Comparison of ENCODE assay signal across 11 cellular contexts in the genomic region with DNA sequence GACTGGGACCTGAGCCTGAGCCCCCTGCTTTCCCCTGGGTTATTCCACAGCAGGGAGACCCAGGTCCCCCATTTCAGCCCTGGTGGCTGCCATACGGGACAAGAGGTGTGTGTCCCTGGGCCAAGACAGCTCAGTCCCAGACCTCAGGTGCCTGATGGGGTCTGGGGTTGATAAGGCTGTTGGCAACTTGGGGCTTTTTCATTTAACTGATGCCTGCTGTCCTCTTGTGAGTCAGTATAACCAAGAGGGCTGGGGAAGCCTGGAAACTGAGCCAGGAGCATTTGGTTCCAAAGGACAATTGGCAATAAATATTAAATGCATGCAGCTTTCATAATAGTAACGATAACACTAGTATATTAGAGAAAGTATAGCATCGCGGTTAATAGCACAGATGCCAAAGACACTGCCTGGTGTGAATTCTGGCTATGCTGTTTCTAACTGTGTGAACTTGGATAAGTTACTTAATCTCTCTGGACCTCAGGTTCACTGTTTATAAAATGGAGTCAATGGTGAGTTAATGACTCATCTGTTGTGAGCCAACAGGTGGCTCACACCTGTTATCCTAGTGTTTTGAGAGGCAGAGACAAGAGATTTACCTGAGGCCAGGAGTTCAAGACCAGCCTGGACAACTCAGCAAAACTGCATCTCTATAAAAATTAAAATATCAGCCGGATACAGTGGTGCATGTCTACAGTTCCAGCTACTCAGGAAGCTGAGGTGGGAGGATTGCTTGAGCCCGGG. TPM values are rescaled to one million over a fixed set of nuclear protein-coding genes. Genes with fewer than 3 reads are reported as not detected.
DNase-seq lines count a peak whose midpoint lies in the region; ATAC-seq and TF ChIP-seq lines count a peak whose summit lies in the region.
"Had no signal": no experiment of that assay in that cellular context is flagged by ENCODE, and none has a peak within 500 bp of the region (broad histone marks: within the 10 kb centered on the region; RNA-seq: fewer than 3 reads in every experiment).

No MANE protein-coding gene starts in this region.

- H3K36me3 Mint-ChIP-seq in naive thymus-derived CD4-positive, alpha-beta T cell, result no peaks in the 10 kb centered on the region
- H3K36me3 Mint-ChIP-seq in CD4-positive, alpha-beta memory T cell, result no peaks in the 10 kb centered on the region

- POLR2A ChIA-PET in naive thymus-derived CD4-positive, alpha-beta T cell (lab: Charles Lee), result no interaction called here
- POLR2A ChIA-PET in CD4-positive, alpha-beta memory T cell (lab: Charles Lee; ENCODE audit: partially characterized antibody), result no interaction called here

- H3K4me1 ChIP-seq in SJCRH30 (0 out of 2 replicates have a peak, but pooled peaks cover 4% of the 10 kb centered on the region), skeletal muscle satellite cell (ENCODE audit: control insufficient read depth, insufficient read depth, low read length) (peaks cover 11% of the 10 kb centered on the region)
- H3K4me1 ChIP-seq in naive thymus-derived CD4-positive, alpha-beta T cell (ENCODE audit: control insufficient read depth in 2 of 2, insufficient read depth in 2 of 2, low read length in 2 of 2), result no peaks in the 10 kb centered on the region
- no peaks in the 10 kb centered on the region for H3K4me1 ChIP-seq in CD4-positive, alpha-beta memory T cell (ENCODE audit: insufficient read depth, low read length)
- H3K4me1 ChIP-seq: foreskin keratinocyte had no signal

- H3K4me3 Mint-ChIP-seq in naive thymus-derived CD4-positive, alpha-beta T cell, result peak overlapping the region in 3 of 10 donors; percentile 76 to 96 (median 90)
- peak overlapping the region in 1 of 8 donors; percentile 8 for H3K4me3 Mint-ChIP-seq in CD4-positive, alpha-beta memory T cell

- intact Hi-C loops in naive thymus-derived CD4-positive, alpha-beta T cell (cut with micrococcal nuclease), result loop anchor here in 1 of 2 donors (5.0 to 10.0 kb wide), 2 partner anchors 91 to 378 kb away; no protein-coding TSS in a partner anchor
- intact Hi-C loops in CD4-positive, alpha-beta memory T cell (cut with micrococcal nuclease), result no loop called here

- H3K27ac Mint-ChIP-seq in naive thymus-derived CD4-positive, alpha-beta T cell, result no peak overlapping the region
- H3K27ac Mint-ChIP-seq in CD4-positive, alpha-beta memory T cell, result no peak overlapping the region
- H3K27ac Mint-ChIP-seq: activated CD4-positive, alpha-beta memory T cell treated with anti-CD3 and anti-CD28 coated beads, Interleukin-2, amount 10 ng/mL, durations not matched to agents 7 days and 5 days had no signal

- H3K4me3 ChIP-seq in GM06990 (replicated peaks; ENCODE audit: low read depth, low read length) (peak overlapping the region; percentile 66), SJCRH30 (peak overlapping the region; percentile 53), fibroblast of villous mesenchyme (ENCODE audit: low read depth, low read length) (peak overlapping the region; percentile 64), skeletal muscle satellite cell (ENCODE audit: low read length) (peak overlapping the region; percentile 85)
- no peak overlapping the region for H3K4me3 ChIP-seq in naive thymus-derived CD4-positive, alpha-beta T cell (ENCODE audit: low read length)
- H3K4me3 ChIP-seq in CD4-positive, alpha-beta memory T cell (ENCODE audit: low read length in 2 of 2), result no peak overlapping the region

- H3K4me2 ChIP-seq in skeletal muscle satellite cell (ENCODE audit: low read length), result peak overlapping the region; percentile 97

- H3K9ac ChIP-seq in skeletal muscle satellite cell (ENCODE audit: low read depth, low read length), result peak overlapping the region; percentile 96

- CTCF ChIA-PET in naive thymus-derived CD4-positive, alpha-beta T cell (lab: Charles Lee), result no interaction called here
- CTCF ChIA-PET in CD4-positive, alpha-beta memory T cell (lab: Charles Lee; ENCODE audit: partially characterized antibody), result interaction anchor here (1.7 kb wide), 2 partner anchors 10 to 226 kb away, joined by 4 to 7 read pairs; no protein-coding TSS in a partner anchor

- no peaks in the 10 kb centered on the region for H3K9me3 Mint-ChIP-seq in naive thymus-derived CD4-positive, alpha-beta T cell
- peaks cover 0 to 2% (median 0%) of the 10 kb centered on the region in 8 donors for H3K9me3 Mint-ChIP-seq in CD4-positive, alpha-beta memory T cell
- H3K9me3 Mint-ChIP-seq: activated CD4-positive, alpha-beta memory T cell treated with anti-CD3 and anti-CD28 coated beads, Interleukin-2, amount 10 ng/mL, durations not matched to agents 7 days and 5 days had no signal

- no peak for TF ChIP-seq CTCF in GM06990 (IDR thresholded peaks at IDR 0.05; ENCODE audit: insufficient read depth, low read length, poor library complexity, severe bottlenecking)
- no peak for TF ChIP-seq CTCF in fibroblast of villous mesenchyme (IDR thresholded peaks at IDR 0.05; ENCODE audit: insufficient read depth, low read depth, low read length)

- peaks cover 0 to 18% (median 7%) of the 10 kb centered on the region in 7 donors for H3K4me1 Mint-ChIP-seq in naive thymus-derived CD4-positive, alpha-beta T cell
- H3K4me1 Mint-ChIP-seq in CD4-positive, alpha-beta memory T cell, result peaks cover 0 to 13% (median 0%) of the 10 kb centered on the region in 4 donors

- DNase-seq in GM06990 (ENCODE audit: extremely low read depth, insufficient read length) (no peak), SJCRH30 (peak in 1 of 2 experiments; percentile 13), fibroblast of villous mesenchyme (ENCODE audit: low read depth) (peak; percentile 13), NCI-H1694 treated with DMSO at 0.1 percent for 48 hours (lab: John Stamatoyannopoulos, UW) (no peak), NCI-H226 (no peak)
- no peak for DNase-seq in naive thymus-derived CD4-positive, alpha-beta T cell
- no peak for DNase-seq in CD4-positive, alpha-beta memory T cell
- DNase-seq: activated CD4-positive, alpha-beta memory T cell treated with anti-CD3 and anti-CD28 coated beads, Interleukin-2, amount 10 ng/mL, durations not matched to agents 7 days and 5 days; NCI-H2081 had no signal

- peaks cover 0 to 12% (median 0%) of the 10 kb centered on the region in 5 donors for H3K27me3 Mint-ChIP-seq in naive thymus-derived CD4-positive, alpha-beta T cell
- peaks cover 3% of the 10 kb centered on the region in 2 donors for H3K27me3 Mint-ChIP-seq in CD4-positive, alpha-beta memory T cell

- no peaks in the 10 kb centered on the region for H3K36me3 ChIP-seq in GM06990 (ENCODE audit: control insufficient read depth, insufficient read depth, low read length)
- H3K36me3 ChIP-seq in SJCRH30, result no peaks in the 10 kb centered on the region
- H3K36me3 ChIP-seq in skeletal muscle satellite cell (ENCODE audit: insufficient read depth, low read length), result no peaks in the 10 kb centered on the region
- no peaks in the 10 kb centered on the region for H3K36me3 ChIP-seq in naive thymus-derived CD4-positive, alpha-beta T cell (ENCODE audit: control insufficient read depth in 2 of 3, insufficient read depth in 3 of 3, low read length in 3 of 3)
- no peaks in the 10 kb centered on the region for H3K36me3 ChIP-seq in CD4-positive, alpha-beta memory T cell (ENCODE audit: insufficient read depth, low read length)

- H3K27me3 ChIP-seq in GM06990 (replicated peaks; ENCODE audit: control insufficient read depth, insufficient read depth, low read length) (no peaks in the 10 kb centered on the region), SJCRH30 (no peaks in the 10 kb centered on the region), skeletal muscle satellite cell (ENCODE audit: control insufficient read depth, insufficient read depth, low read length) (no peaks in the 10 kb centered on the region)
- H3K27me3 ChIP-seq in naive thymus-derived CD4-positive, alpha-beta T cell (ENCODE audit: control insufficient read depth in 2 of 2, insufficient read depth in 2 of 2, low read length in 2 of 2), result no peaks in the 10 kb centered on the region
- H3K27me3 ChIP-seq in CD4-positive, alpha-beta memory T cell (ENCODE audit: insufficient read depth, low read length), result no peaks in the 10 kb centered on the region

- H3K27ac ChIP-seq in SJCRH30, result no peak overlapping the region
- no peak overlapping the region for H3K27ac ChIP-seq in naive thymus-derived CD4-positive, alpha-beta T cell (ENCODE audit: low read depth, low read length)
- no peak overlapping the region for H3K27ac ChIP-seq in CD4-positive, alpha-beta memory T cell (ENCODE audit: low read depth, low read length)

- H3K9me3 ChIP-seq in SJCRH30 (replicated peaks), result no peaks in the 10 kb centered on the region
- no peaks in the 10 kb centered on the region for H3K9me3 ChIP-seq in skeletal muscle satellite cell (replicated peaks; ENCODE audit: low read length)
- H3K9me3 ChIP-seq in naive thymus-derived CD4-positive, alpha-beta T cell (ENCODE audit: control insufficient read depth in 2 of 3, low read length in 3 of 3), result no peaks in the 10 kb centered on the region
- no peaks in the 10 kb centered on the region for H3K9me3 ChIP-seq in CD4-positive, alpha-beta memory T cell (ENCODE audit: control insufficient read depth in 1 of 2, low read length in 2 of 2)

- no peak for ATAC-seq in naive thymus-derived CD4-positive, alpha-beta T cell

RNA-seq across cellular contexts. Expression of a gene that starts 0.9 kb away (rescaled TPM):
- total RNA-seq in SJCRH30 (2014; rRNA removed; shearing (Covaris generic)), result 1.5 and 1.9 TPM in 2 replicates
- total RNA-seq in fibroblast of villous mesenchyme, result 3.5 and 5.2 TPM in 2 replicates
- total RNA-seq in skeletal muscle satellite cell (2012; rRNA removed), result 4.8 and 7.9 TPM in 2 replicates
- total RNA-seq in naive thymus-derived CD4-positive, alpha-beta T cell, result 1 to 10 TPM in 3 of 5 experiments, under 1 TPM in 1, not detected in 1; 0.46 to 2.5 (median 1.7) TPM
- not detected for polyA plus RNA-seq in naive thymus-derived CD4-positive, alpha-beta T cell
- total RNA-seq in CD4-positive, alpha-beta memory T cell, result 1 to 10 TPM in 1 of 2 experiments, under 1 TPM in 1; 0.67 to 1.1 TPM
- polyA plus RNA-seq in CD4-positive, alpha-beta memory T cell, result not detected
- total RNA-seq: activated CD4-positive, alpha-beta memory T cell treated with anti-CD3 and anti-CD28 coated beads, Interleukin-2, amount 10 ng/mL, durations not matched to agents 7 days and 5 days had no signal

RNA-seq across cellular contexts. Expression of a gene that starts 19.4 kb away (rescaled TPM):
- not detected in 2 replicates for total RNA-seq in SJCRH30 (2014; rRNA removed; shearing (Covaris generic))
- total RNA-seq in fibroblast of villous mesenchyme, result not detected in 2 replicates
- total RNA-seq in skeletal muscle satellite cell (2012; rRNA removed), result not detected in 2 replicates
- 1 to 10 TPM in 1 of 5 experiments, under 1 TPM in 2, not detected in 2; 0.51 to 1.3 (median 0.76) TPM for total RNA-seq in naive thymus-derived CD4-positive, alpha-beta T cell
- polyA plus RNA-seq in naive thymus-derived CD4-positive, alpha-beta T cell, result not detected
- 1 to 10 TPM; 1.4 to 1.5 TPM for total RNA-seq in CD4-positive, alpha-beta memory T cell
- not detected for polyA plus RNA-seq in CD4-positive, alpha-beta memory T cell
- total RNA-seq: activated CD4-positive, alpha-beta memory T cell treated with anti-CD3 and anti-CD28 coated beads, Interleukin-2, amount 10 ng/mL, durations not matched to agents 7 days and 5 days; foreskin keratinocyte had no signal
- polyA plus RNA-seq: foreskin keratinocyte had no signal

RNA-seq across cellular contexts. Expression of a gene that starts 48.6 kb away (rescaled TPM):
- total RNA-seq in SJCRH30 (2014; rRNA removed; shearing (Covaris generic)), result not detected in 2 replicates
- not detected in 2 replicates for total RNA-seq in fibroblast of villous mesenchyme
- total RNA-seq in skeletal muscle satellite cell (2012; rRNA removed), result under 0.01 TPM in 1 of 2 replicates, not detected in the other
- total RNA-seq in naive thymus-derived CD4-positive, alpha-beta T cell, result not detected
- polyA plus RNA-seq in naive thymus-derived CD4-positive, alpha-beta T cell, result not detected
- not detected for total RNA-seq in CD4-positive, alpha-beta memory T cell
- not detected for polyA plus RNA-seq in CD4-positive, alpha-beta memory T cell
- total RNA-seq: activated CD4-positive, alpha-beta memory T cell treated with anti-CD3 and anti-CD28 coated beads, Interleukin-2, amount 10 ng/mL, durations not matched to agents 7 days and 5 days had no signal

Comparison
In these comparisons a context has a peak if more than half of its experiments do, and no peak if none do; other contexts are left out.
1. H3K4me3 ChIP-seq: peak in GM06990 (single experiment), SJCRH30 (single experiment), fibroblast of villous mesenchyme (single experiment) and skeletal muscle satellite cell (single experiment); none in naive thymus-derived CD4-positive, alpha-beta T cell (single experiment) and CD4-positive, alpha-beta memory T cell (0 of 2).